Comparison of ENCODE assay signal across 14 cellular contexts in the genomic region with DNA sequence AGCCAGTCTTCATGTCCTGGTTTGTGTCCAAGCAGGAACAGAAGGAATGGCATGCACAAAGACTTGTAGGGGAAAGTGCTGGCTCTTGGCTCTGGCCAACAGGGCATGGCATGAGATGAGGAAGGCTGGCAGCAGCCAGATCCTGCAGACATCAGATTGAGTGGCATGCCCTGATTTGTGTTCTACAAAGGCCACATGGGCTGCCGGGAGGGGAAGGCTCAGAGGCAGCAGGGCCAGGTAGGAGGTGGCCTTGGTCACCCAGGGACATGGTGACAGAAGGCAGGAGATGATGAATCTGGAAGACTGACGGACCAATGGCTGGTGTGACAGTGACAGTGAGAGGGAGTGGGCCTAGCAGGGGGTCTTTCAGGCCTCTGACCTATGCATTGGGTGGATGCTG. TPM values are rescaled to one million over a fixed set of nuclear protein-coding genes. Genes with fewer than 3 reads are reported as not detected.
A peak's percentile ranks its signal among the peaks of the same experiment; 100 is the strongest.
DNase-seq lines count a peak whose midpoint lies in the region; ATAC-seq and TF ChIP-seq lines count a peak whose summit lies in the region.
"Had no signal": no experiment of that assay in that cellular context is flagged by ENCODE, and none has a peak within 500 bp of the region (broad histone marks: within the 10 kb centered on the region; RNA-seq: fewer than 3 reads in every experiment).

No MANE protein-coding gene starts in this region.

- no peaks in the 10 kb centered on the region for H3K9me3 Mint-ChIP-seq in activated naive CD4-positive, alpha-beta T cell treated with anti-CD3 and anti-CD28 coated beads, Interleukin-2, amount 50 U/mL, for 24 hours
- no peaks in the 10 kb centered on the region for H3K9me3 Mint-ChIP-seq in naive thymus-derived CD8-positive, alpha-beta T cell
- H3K9me3 Mint-ChIP-seq in activated CD8-positive, alpha-beta T cell treated with anti-CD3 and anti-CD28 coated beads, Interleukin-2, amount 10 ng/mL, durations not matched to agents 7 days and 5 days (ENCODE audit: insufficient read depth): no peaks in the 10 kb centered on the region

- POLR2A ChIA-PET in naive thymus-derived CD8-positive, alpha-beta T cell (lab: Charles Lee): interaction anchor here (1.0 kb wide), 1 partner anchor 20 kb away, joined by 3 read pairs; no protein-coding TSS in a partner anchor
- POLR2A ChIA-PET in activated CD8-positive, alpha-beta T cell treated with anti-CD3 and anti-CD28 coated beads, Interleukin-2, amount 10 ng/mL, durations not matched to agents 7 days and 5 days (lab: Charles Lee): no interaction called here

- TF ChIP-seq POLR2A in body of pancreas (IDR thresholded peaks at IDR 0.05) (no peak), upper lobe of left lung (IDR thresholded peaks at IDR 0.05) (no peak)

- CTCF ChIA-PET in activated CD8-positive, alpha-beta T cell treated with anti-CD3 and anti-CD28 coated beads, Interleukin-2, amount 10 ng/mL, durations not matched to agents 7 days and 5 days (lab: Charles Lee): interaction anchor here (2.1 to 2.4 kb wide), 2 partner anchors 9 to 18 kb away, joined by 5 to 8 read pairs; no protein-coding TSS in a partner anchor

- peaks cover 53% of the 10 kb centered on the region for H3K4me1 Mint-ChIP-seq in activated naive CD4-positive, alpha-beta T cell treated with anti-CD3 and anti-CD28 coated beads, Interleukin-2, amount 50 U/mL, for 24 hours
- H3K4me1 Mint-ChIP-seq in naive thymus-derived CD8-positive, alpha-beta T cell: peaks cover 33 to 49% (median 44%) of the 10 kb centered on the region in 4 donors
- H3K4me1 Mint-ChIP-seq in activated CD8-positive, alpha-beta T cell treated with anti-CD3 and anti-CD28 coated beads, Interleukin-2, amount 10 ng/mL, durations not matched to agents 7 days and 5 days (ENCODE audit: low read depth): peaks cover 54% of the 10 kb centered on the region

- H3K36me3 ChIP-seq in body of pancreas (replicated peaks in 1 of 2; ENCODE audit: insufficient read depth in 1 of 2, low read depth in 2 of 2) (no peaks in the 10 kb centered on the region), upper lobe of left lung (no peaks in the 10 kb centered on the region)

- TF ChIP-seq CTCF in body of pancreas (IDR thresholded peaks at IDR 0.05): no peak
- no peak for TF ChIP-seq CTCF in upper lobe of left lung (IDR thresholded peaks at IDR 0.05)

- H3K27ac Mint-ChIP-seq in activated naive CD4-positive, alpha-beta T cell treated with anti-CD3 and anti-CD28 coated beads, Interleukin-2, amount 50 U/mL, for 24 hours: peak overlapping the region; percentile 65
- peak overlapping the region in 6 of 10 donors; percentile 55 to 91 (median 70) for H3K27ac Mint-ChIP-seq in naive thymus-derived CD8-positive, alpha-beta T cell
- H3K27ac Mint-ChIP-seq in activated CD8-positive, alpha-beta T cell treated with anti-CD3 and anti-CD28 coated beads, Interleukin-2, amount 10 ng/mL, durations not matched to agents 7 days and 5 days: no peak overlapping the region

- no peaks in the 10 kb centered on the region for H3K27me3 ChIP-seq in body of pancreas
- H3K27me3 ChIP-seq in upper lobe of left lung: no peaks in the 10 kb centered on the region

- H3K4me3 Mint-ChIP-seq in activated naive CD4-positive, alpha-beta T cell treated with anti-CD3 and anti-CD28 coated beads, Interleukin-2, amount 50 U/mL, for 24 hours: no peak overlapping the region
- no peak overlapping the region for H3K4me3 Mint-ChIP-seq in naive thymus-derived CD8-positive, alpha-beta T cell
- H3K4me3 Mint-ChIP-seq in activated CD8-positive, alpha-beta T cell treated with anti-CD3 and anti-CD28 coated beads, Interleukin-2, amount 10 ng/mL, durations not matched to agents 7 days and 5 days: no peak overlapping the region

- H3K27me3 Mint-ChIP-seq in activated naive CD4-positive, alpha-beta T cell treated with anti-CD3 and anti-CD28 coated beads, Interleukin-2, amount 50 U/mL, for 24 hours: no peaks in the 10 kb centered on the region
- no peaks in the 10 kb centered on the region for H3K27me3 Mint-ChIP-seq in naive thymus-derived CD8-positive, alpha-beta T cell
- H3K27me3 Mint-ChIP-seq in activated CD8-positive, alpha-beta T cell treated with anti-CD3 and anti-CD28 coated beads, Interleukin-2, amount 10 ng/mL, durations not matched to agents 7 days and 5 days (ENCODE audit: low read depth): no peaks in the 10 kb centered on the region

- 44 to 50% methylated on average over 2 of the region's 2 CpGs for WGBS in body of pancreas, 2 donors
- 54 to 57% methylated on average over 2 of the region's 2 CpGs for WGBS in upper lobe of left lung, 2 donors

- no peak for DNase-seq in activated naive CD4-positive, alpha-beta T cell treated with anti-CD3 and anti-CD28 coated beads, Interleukin-2, amount 50 U/mL, for 16 hours
- no peak for DNase-seq in body of pancreas
- no peak for DNase-seq in naive thymus-derived CD8-positive, alpha-beta T cell
- DNase-seq in upper lobe of left lung: no peak
- no peak for DNase-seq in T-helper 9 cell
- DNase-seq in activated CD8-positive, alpha-beta T cell treated with anti-CD3 and anti-CD28 coated beads, Interleukin-2, amount 10 ng/mL, durations not matched to agents 7 days and 5 days: no peak
- DNase-seq in HCEC 1CT: no peak
- DNase-seq: DMS 273 treated with DMSO at 0.1 percent for 48 hours, H7, NCI-H2029 treated with DMSO at 0.1 percent for 48 hours, NCI-H524, SHP77 treated with DMSO at 0.1 percent for 48 hours had no signal

- no peaks in the 10 kb centered on the region for H3K9me3 ChIP-seq in body of pancreas
- H3K9me3 ChIP-seq in upper lobe of left lung: no peaks in the 10 kb centered on the region
- H3K9me3 ChIP-seq: A549 had no signal

- H3K4me3 ChIP-seq in body of pancreas: no peak overlapping the region
- H3K4me3 ChIP-seq in upper lobe of left lung: no peak overlapping the region
- H3K4me3 ChIP-seq: A549 had no signal

- H3K36me3 Mint-ChIP-seq in activated naive CD4-positive, alpha-beta T cell treated with anti-CD3 and anti-CD28 coated beads, Interleukin-2, amount 50 U/mL, for 24 hours: peaks cover 2% of the 10 kb centered on the region
- H3K36me3 Mint-ChIP-seq in naive thymus-derived CD8-positive, alpha-beta T cell: no peaks in the 10 kb centered on the region
- H3K36me3 Mint-ChIP-seq in activated CD8-positive, alpha-beta T cell treated with anti-CD3 and anti-CD28 coated beads, Interleukin-2, amount 10 ng/mL, durations not matched to agents 7 days and 5 days (ENCODE audit: low read depth): peaks cover 2% of the 10 kb centered on the region

- H3K27ac ChIP-seq in body of pancreas (peak overlapping the region; percentile 7 to 96 (median 69)), upper lobe of left lung (peak overlapping the region in 3 of 4 donors; percentile 10 to 85 (median 85))
- H3K27ac ChIP-seq: A549 had no signal

- ATAC-seq in body of pancreas (no peak), upper lobe of left lung (ENCODE audit: low FRiP score in 2 of 2) (no peak)
- no peak for ATAC-seq in naive thymus-derived CD8-positive, alpha-beta T cell
- ATAC-seq in activated CD8-positive, alpha-beta T cell treated with anti-CD3 and anti-CD28 coated beads, Interleukin-2, amount 10 ng/mL, durations not matched to agents 7 days and 5 days: no peak
- ATAC-seq: A549 had no signal

- TF ChIP-seq EP300 in upper lobe of left lung (IDR thresholded peaks at IDR 0.05): no peak

- intact Hi-C loops in body of pancreas (cut with DNase I): no loop called here

- H3K4me1 ChIP-seq in body of pancreas (peaks cover 59% of the 10 kb centered on the region), upper lobe of left lung (peaks cover 14 to 46% (median 30%) of the 10 kb centered on the region in 4 donors)
- H3K4me1 ChIP-seq: A549 had no signal

RNA-seq across cellular contexts. Expression of a gene that starts 33.7 kb away (rescaled TPM):
- 1 to 10 TPM; 1.3 to 4.6 TPM for total RNA-seq in body of pancreas
- total RNA-seq in naive thymus-derived CD8-positive, alpha-beta T cell: under 1 TPM; 0.27 to 0.88 TPM
- polyA plus RNA-seq in naive thymus-derived CD8-positive, alpha-beta T cell: 1 to 10 TPM in 1 of 3 donors, under 1 TPM in 2; 0.80 to 3.5 (median 0.94) TPM
- total RNA-seq in upper lobe of left lung: 10 to 100 TPM in 1 of 6 donors, 1 to 10 TPM in 5; 1.2 to 10.7 (median 3.2) TPM
- 10 to 100 TPM; 11.1 to 12.0 TPM for total RNA-seq in activated CD8-positive, alpha-beta T cell treated with anti-CD3 and anti-CD28 coated beads, Interleukin-2, amount 10 ng/mL, durations not matched to agents 7 days and 5 days
